8 cellular contexts compared by ENCODE assay signal in the genomic region with DNA sequence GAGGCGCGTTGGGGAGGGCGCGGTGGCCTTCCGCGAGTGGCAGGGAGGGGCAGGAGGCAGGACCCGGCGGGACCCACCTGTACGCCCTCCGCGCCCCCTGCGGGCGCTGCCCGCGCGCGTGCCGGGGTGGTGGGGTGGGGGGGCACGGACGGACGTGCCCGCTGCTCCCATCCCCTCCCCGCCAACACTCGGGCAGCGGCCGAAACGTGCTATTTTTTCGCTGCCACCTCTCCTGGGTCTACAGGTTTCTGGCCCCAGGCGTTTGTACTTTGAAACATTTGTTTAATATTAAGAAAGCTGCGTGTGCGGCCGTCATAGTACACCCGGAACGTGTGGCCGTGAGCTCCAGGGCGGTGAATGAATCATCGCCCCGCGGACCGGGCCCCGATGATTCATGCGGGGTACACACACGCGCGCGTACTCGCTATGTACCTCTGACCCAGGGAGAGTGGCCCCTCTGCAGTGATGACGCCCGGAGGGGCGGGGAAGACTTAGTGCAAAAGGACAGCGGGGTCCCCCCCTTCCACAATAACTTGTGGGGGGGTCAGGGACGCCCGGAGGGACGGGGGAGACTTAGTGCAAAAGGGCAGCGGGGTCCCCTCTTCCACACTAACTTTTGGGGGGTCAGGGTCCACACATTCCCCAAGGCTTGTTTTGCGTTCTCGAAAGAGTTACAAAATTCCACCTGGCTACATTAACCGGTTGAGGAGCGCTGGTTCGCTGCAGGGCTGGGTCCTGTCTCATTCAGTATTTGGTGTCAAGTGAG.
DNase-seq lines count a peak whose midpoint lies in the region; ATAC-seq and TF ChIP-seq lines count a peak whose summit lies in the region.

No MANE protein-coding gene starts in this region.

- no peak for TF ChIP-seq RAD21 in Ishikawa (IDR thresholded peaks at IDR 0.05; ENCODE audit: low read depth)

- no peaks in the 10 kb centered on the region for H3K27me3 ChIP-seq in layer of hippocampus (ENCODE audit: control insufficient read depth, insufficient read depth, low read length)

- peak; percentile 15 for ATAC-seq in GM21515 (IDR thresholded peaks at IDR 0.05; ENCODE audit: unreplicated experiment)

- no peak for TF ChIP-seq CTCF in choroid plexus epithelial cell (conservative IDR thresholded peaks at IDR 0.05; ENCODE audit: low read depth, low read length)

- DNase-seq in CD1c-positive myeloid dendritic cell (ENCODE audit: extremely low spot score) (peak; percentile 79), choroid plexus epithelial cell (ENCODE audit: low read depth) (peak; percentile 84), NCI-H187 (lab: John Stamatoyannopoulos, UW) (no peak)
- peak; percentile 75 to 76 for DNase-seq in activated CD4-positive, alpha-beta T cell treated with anti-CD3 and anti-CD28 coated beads for 4 hours
- peak; percentile 56 to 57 for DNase-seq in stimulated activated CD4-positive, alpha-beta T cell treated with anti-CD3 and anti-CD28 coated beads, Interleukin-1b, Interleukin-23, amount 100 ng/mL, for 4 hours (ENCODE audit: low read depth in 2 of 2)

- H3K4me3 ChIP-seq in choroid plexus epithelial cell (ENCODE audit: low read depth, low read length): peak overlapping the region; percentile 79

- H3K27ac ChIP-seq in layer of hippocampus (ENCODE audit: low read depth, low read length): peak overlapping the region; percentile 87

- TF ChIP-seq EP300 in Ishikawa (IDR thresholded peaks at IDR 0.05; ENCODE audit: borderline replicate concordance): no peak; the same call in 1 of the 2 replicates

TF ChIP-seq in Ishikawa, 13 proteins besides CTCF, POLR2A, EP300 and RAD21:
- no peak for TF ChIP-seq TAF1 (IDR thresholded peaks at IDR 0.05; ENCODE audit: low read depth)
- 0 out of 2 replicates have a peak, but pooled peaks have one; percentile 10 for TF ChIP-seq CREB1 (IDR thresholded peaks at IDR 0.05; ENCODE audit: low read depth)
- TF ChIP-seq USF1 (IDR thresholded peaks at IDR 0.05): no peak
- TF ChIP-seq, protein P1, sequence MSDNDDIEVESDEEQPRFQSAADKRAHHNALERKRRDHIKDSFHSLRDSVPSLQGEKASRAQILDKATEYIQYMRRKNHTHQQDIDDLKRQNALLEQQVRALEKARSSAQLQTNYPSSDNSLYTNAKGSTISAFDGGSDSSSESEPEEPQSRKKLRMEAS (IDR thresholded peaks at IDR 0.05): peak; percentile 31
- no peak for TF ChIP-seq TEAD4 (IDR thresholded peaks at IDR 0.05)
TF ChIP-seq in Ishikawa: peak in this region for 2.

Comparison
In these comparisons a context has a peak if more than half of its experiments do, and no peak if none do; other contexts are left out.
1. DNase-seq: peak in CD1c-positive myeloid dendritic cell (single experiment), activated CD4-positive, alpha-beta T cell treated with anti-CD3 and anti-CD28 coated beads for 4 hours (2 of 2), choroid plexus epithelial cell (single experiment) and stimulated activated CD4-positive, alpha-beta T cell treated with anti-CD3 and anti-CD28 coated beads, Interleukin-1b, Interleukin-23, amount 100 ng/mL, for 4 hours (2 of 2); none in NCI-H187 (0 of 2).